ENCODE assay signal across 9 cellular contexts in the genomic region with DNA sequence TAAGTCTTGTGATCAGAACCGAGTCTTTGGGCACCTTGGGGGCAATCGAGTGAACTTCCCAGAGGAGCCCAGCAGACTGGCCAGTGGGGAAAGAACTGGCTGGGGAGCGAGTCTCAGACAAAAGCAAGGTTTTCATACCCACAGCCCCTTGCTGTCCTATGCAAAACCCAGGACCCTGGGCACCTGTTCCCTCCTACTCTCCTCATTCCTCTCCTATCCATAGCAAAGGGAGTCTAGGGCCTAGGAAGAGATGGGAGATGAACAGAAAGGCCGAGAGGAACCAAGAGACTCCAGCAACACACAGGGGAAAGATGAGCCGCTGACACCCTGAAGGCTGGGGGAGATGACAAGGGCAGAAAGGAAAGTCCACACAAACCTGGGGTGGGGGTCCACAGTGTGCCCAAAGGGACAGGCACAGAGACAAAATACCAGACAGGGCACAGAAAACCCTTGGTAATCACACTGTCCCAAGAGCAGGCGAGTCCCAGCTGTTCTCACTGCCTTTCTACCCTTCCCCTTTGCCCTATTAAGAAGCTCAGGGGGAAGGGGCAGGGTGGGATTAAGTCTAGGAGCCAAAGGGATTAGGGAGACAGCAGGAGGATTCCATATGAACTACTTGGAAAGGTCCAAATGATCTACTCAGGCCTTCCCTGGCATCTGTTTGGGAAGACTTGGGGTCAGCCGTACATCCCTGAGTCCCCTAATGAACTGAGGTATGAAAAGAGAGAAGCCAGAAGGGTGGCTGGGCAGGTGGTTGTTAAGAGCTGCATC. TPM values are rescaled to one million over a fixed set of nuclear protein-coding genes. Genes with fewer than 3 reads are reported as not detected.
A peak's percentile ranks its signal among the peaks of the same experiment; 100 is the strongest.
DNase-seq lines count a peak whose midpoint lies in the region; ATAC-seq, FAIRE-seq and TF ChIP-seq lines count a peak whose summit lies in the region.
"Had no signal": no experiment of that assay in that cellular context is flagged by ENCODE, and none has a peak within 500 bp of the region (broad histone marks: within the 10 kb centered on the region; RNA-seq: fewer than 3 reads in every experiment).

No MANE protein-coding gene starts in this region.

- H3K9me3 Mint-ChIP-seq in activated naive CD4-positive, alpha-beta T cell treated with anti-CD3 and anti-CD28 coated beads, Interleukin-2, amount 50 U/mL, for 24 hours = no peaks in the 10 kb centered on the region
- no peaks in the 10 kb centered on the region for H3K9me3 Mint-ChIP-seq in astrocyte (ENCODE audit: unreplicated experiment)

- DNase-seq in activated naive CD4-positive, alpha-beta T cell treated with anti-CD3 and anti-CD28 coated beads, Interleukin-2, amount 50 U/mL, for 16 hours = no peak
- DNase-seq in astrocyte (ENCODE audit: low read depth) (no peak), lung (ENCODE audit: low spot score) (no peak), upper lobe of right lung (no peak), pons (ENCODE audit: low spot score) (no peak), HEK293T (ENCODE audit: extremely low spot score) (no peak), dedifferentiated amniotic fluid mesenchymal stem cell (ENCODE audit: extremely low spot score) (no peak)
- DNase-seq: H7 had no signal

- ATAC-seq in lung (ENCODE audit: insufficient read depth, low FRiP score) (no peak), upper lobe of right lung (no peak)

- H3K4me2 ChIP-seq in astrocyte (ENCODE audit: low read length) = peak overlapping the region; percentile 100

- CTCF ChIA-PET in HEK293T (lab: Yijun Ruan, JAX) = interaction anchor here (0.8 to 5.5 kb wide), 9 partner anchors 8 to 391 kb away, joined by 3 to 88 read pairs (median 7); partner anchors contain the start of gene TUBB

- H3K27ac Mint-ChIP-seq in activated naive CD4-positive, alpha-beta T cell treated with anti-CD3 and anti-CD28 coated beads, Interleukin-2, amount 50 U/mL, for 24 hours = peak overlapping the region; percentile 88
- peak overlapping the region; percentile 7 for H3K27ac Mint-ChIP-seq in astrocyte (ENCODE audit: unreplicated experiment)

- no peak for FAIRE-seq in astrocyte (lab: Jason Lieb, UNC)

- 71 to 79% methylated on average over 7 of the region's 7 CpGs for WGBS in lung, 2 donors

- intact Hi-C loops in upper lobe of right lung (cut with DNase I) = loop anchor here (2.0 to 5.0 kb wide), 2 partner anchors 43 to 212 kb away; no protein-coding TSS in a partner anchor

- H3K27ac ChIP-seq in astrocyte (ENCODE audit: low read depth, low read length) = peak overlapping the region; percentile 8
- H3K27ac ChIP-seq in lung (ENCODE audit: low read depth in 1 of 2, low read length in 1 of 2) = peak overlapping the region in 1 of 2 donors; percentile 55
- H3K27ac ChIP-seq in upper lobe of right lung = peak overlapping the region; percentile 92

- H3K4me1 ChIP-seq in astrocyte (ENCODE audit: insufficient read depth, low read length) = peaks cover 33% of the 10 kb centered on the region
- peaks cover 0 to 5% of the 10 kb centered on the region in 2 donors for H3K4me1 ChIP-seq in lung (ENCODE audit: control insufficient read depth in 2 of 2, insufficient read depth in 2 of 2, low read length in 2 of 2)
- peaks cover 46% of the 10 kb centered on the region for H3K4me1 ChIP-seq in upper lobe of right lung

- H3K9ac ChIP-seq in astrocyte (ENCODE audit: low read length) = peak overlapping the region; percentile 98

- H3K9me3 ChIP-seq in astrocyte (ENCODE audit: insufficient read depth, low read depth, low read length) (no peaks in the 10 kb centered on the region), lung (ENCODE audit: control insufficient read depth in 2 of 2, insufficient read depth in 1 of 2, low read length in 1 of 2) (no peaks in the 10 kb centered on the region), upper lobe of right lung (no peaks in the 10 kb centered on the region)

- TF ChIP-seq CTCF in astrocyte (IDR thresholded peaks at IDR 0.05; ENCODE audit: insufficient read depth, low read depth, low read length) (no peak), lung (IDR thresholded peaks at IDR 0.05; ENCODE audit: control extremely low read depth, extremely low read depth) (no peak), upper lobe of right lung (IDR thresholded peaks at IDR 0.05) (no peak)

- H3K27me3 ChIP-seq in astrocyte (ENCODE audit: insufficient read depth, low read length) (no peaks in the 10 kb centered on the region), lung (ENCODE audit: control insufficient read depth, insufficient read depth) (no peaks in the 10 kb centered on the region), upper lobe of right lung (no peaks in the 10 kb centered on the region)

- H3K4me3 ChIP-seq in astrocyte (ENCODE audit: insufficient read depth, low read depth, low read length) (peak overlapping the region; percentile 41), lung (peak overlapping the region; percentile 18), upper lobe of right lung (peak overlapping the region; percentile 78)

- peak overlapping the region; percentile 91 for H3K4me3 Mint-ChIP-seq in activated naive CD4-positive, alpha-beta T cell treated with anti-CD3 and anti-CD28 coated beads, Interleukin-2, amount 50 U/mL, for 24 hours
- H3K4me3 Mint-ChIP-seq in astrocyte (ENCODE audit: unreplicated experiment) = peak overlapping the region; percentile 98

- no peaks in the 10 kb centered on the region for H3K27me3 Mint-ChIP-seq in activated naive CD4-positive, alpha-beta T cell treated with anti-CD3 and anti-CD28 coated beads, Interleukin-2, amount 50 U/mL, for 24 hours
- no peaks in the 10 kb centered on the region for H3K27me3 Mint-ChIP-seq in astrocyte (ENCODE audit: low read depth, unreplicated experiment)

- H4K20me1 ChIP-seq in astrocyte (ENCODE audit: insufficient read depth, low read length) = peaks cover 87% of the 10 kb centered on the region

- H2AFZ ChIP-seq in astrocyte (ENCODE audit: low read depth, low read length) = no peak overlapping the region

- H3K36me3 Mint-ChIP-seq in activated naive CD4-positive, alpha-beta T cell treated with anti-CD3 and anti-CD28 coated beads, Interleukin-2, amount 50 U/mL, for 24 hours = peaks cover 35% of the 10 kb centered on the region
- H3K36me3 Mint-ChIP-seq in astrocyte (ENCODE audit: low read depth, unreplicated experiment) = peaks cover 28% of the 10 kb centered on the region

- H3K36me3 ChIP-seq in astrocyte (ENCODE audit: insufficient read depth, low read length) (peaks cover 37% of the 10 kb centered on the region), lung (ENCODE audit: control insufficient read depth in 2 of 2, insufficient read depth in 2 of 2, low read length in 2 of 2) (peaks cover 13 to 26% of the 10 kb centered on the region in 2 donors), upper lobe of right lung (peaks cover 47% of the 10 kb centered on the region)

- H3K4me1 Mint-ChIP-seq in activated naive CD4-positive, alpha-beta T cell treated with anti-CD3 and anti-CD28 coated beads, Interleukin-2, amount 50 U/mL, for 24 hours = peaks cover 37% of the 10 kb centered on the region
- peaks cover 23% of the 10 kb centered on the region for H3K4me1 Mint-ChIP-seq in astrocyte (ENCODE audit: low read depth, unreplicated experiment)

- peaks cover 82% of the 10 kb centered on the region for H3K79me2 ChIP-seq in astrocyte (ENCODE audit: insufficient read depth, low read length)

- POLR2A ChIA-PET in HEK293T (lab: Yijun Ruan, JAX) = interaction anchor here (1.2 to 2.7 kb wide), 6 partner anchors 8 to 51 kb away, joined by 4 to 25 read pairs (median 7); partner anchors contain the start of genes MDC1 and TUBB

TF ChIP-seq in HEK293T, 16 proteins besides CTCF, POLR2A, EP300 and RAD21:
- no peak for TF ChIP-seq FOXK2 (IDR thresholded peaks at IDR 0.05)
- TF ChIP-seq ARNT (IDR thresholded peaks at IDR 0.05) = no peak
- TF ChIP-seq SP1 (IDR thresholded peaks at IDR 0.05) = no peak
- no peak for TF ChIP-seq ELF4 (IDR thresholded peaks at IDR 0.05)
- no peak for TF ChIP-seq PKNOX1 (IDR thresholded peaks at IDR 0.05)
- no peak for TF ChIP-seq HDGF (IDR thresholded peaks at IDR 0.05; ENCODE audit: borderline replicate concordance)
- no peak for TF ChIP-seq TARDBP (IDR thresholded peaks at IDR 0.05)
- no peak for TF ChIP-seq BHLHE40 (IDR thresholded peaks at IDR 0.05; ENCODE audit: borderline replicate concordance)
- no peak for TF ChIP-seq SUZ12 (IDR thresholded peaks at IDR 0.05)
- no peak for TF ChIP-seq FOXA1 (IDR thresholded peaks at IDR 0.05)
- TF ChIP-seq NFRKB (IDR thresholded peaks at IDR 0.05) = no peak
- TF ChIP-seq FOXM1 (IDR thresholded peaks at IDR 0.05; ENCODE audit: borderline replicate concordance) = no peak
- no peak for TF ChIP-seq LEF1 (IDR thresholded peaks at IDR 0.05; ENCODE audit: borderline replicate concordance)
- no peak for TF ChIP-seq ZNF384 (IDR thresholded peaks at IDR 0.05)
- TF ChIP-seq L3MBTL2 (conservative IDR thresholded peaks at IDR 0.05) = no peak

RNA-seq across cellular contexts. Expression of gene PPP1R18, which starts 6.5 kb away (rescaled TPM):
- total RNA-seq in astrocyte (145 and 156 TPM in 2 replicates), lung (10 to 100 TPM; 28.2 to 63.9 TPM), upper lobe of right lung (72.8 TPM)
- polyA plus RNA-seq in lung = 100 to 1,000 TPM in 1 of 2 donors, 10 to 100 TPM in 1; 69.3 to 155 TPM

RNA-seq across cellular contexts. Expression of gene DHX16, which starts 7.1 kb away (rescaled TPM):
- total RNA-seq in astrocyte (29.3 and 30.0 TPM in 2 replicates), lung (10 to 100 TPM; 28.7 to 31.7 TPM), upper lobe of right lung (27.4 TPM)
- polyA plus RNA-seq in lung = 10 to 100 TPM; 23.4 to 31.4 TPM

RNA-seq across cellular contexts. Expression of gene NRM, which starts 10.8 kb away (rescaled TPM):
- total RNA-seq in astrocyte = 12.2 and 12.8 TPM in 2 replicates
- 10 to 100 TPM in 1 of 2 donors, 1 to 10 TPM in 1; 5.1 to 15.9 TPM for total RNA-seq in lung
- polyA plus RNA-seq in lung = 10 to 100 TPM; 16.0 to 18.7 TPM
- total RNA-seq in upper lobe of right lung = 9.5 TPM

RNA-seq across cellular contexts. Expression of gene C6orf136, which starts 33.0 kb away (rescaled TPM):
- 12.0 and 12.7 TPM in 2 replicates for total RNA-seq in astrocyte
- 10 to 100 TPM in 1 of 2 donors, 1 to 10 TPM in 1; 5.1 to 17.4 TPM for total RNA-seq in lung
- 10 to 100 TPM in 1 of 2 donors, 1 to 10 TPM in 1; 9.2 to 26.0 TPM for polyA plus RNA-seq in lung
- 22.8 TPM for total RNA-seq in upper lobe of right lung

RNA-seq across cellular contexts. Expression of gene MDC1, which starts 37.1 kb away (rescaled TPM):
- 25.2 and 25.4 TPM in 2 replicates for total RNA-seq in astrocyte
- 10 to 100 TPM; 13.7 to 34.0 TPM for total RNA-seq in lung
- 10 to 100 TPM in 1 of 2 donors, 1 to 10 TPM in 1; 9.9 to 11.0 TPM for polyA plus RNA-seq in lung
- total RNA-seq in upper lobe of right lung = 32.8 TPM

Comparison
In these comparisons a context has a peak if more than half of its experiments do, and no peak if none do; other contexts are left out.
1. H3K4me3 ChIP-seq: peak in every context shown above with its lines; median percentile 78 in upper lobe of right lung; 41 in astrocyte; 18 in lung.